9 cellular contexts compared by ENCODE assay signal in the genomic region with DNA sequence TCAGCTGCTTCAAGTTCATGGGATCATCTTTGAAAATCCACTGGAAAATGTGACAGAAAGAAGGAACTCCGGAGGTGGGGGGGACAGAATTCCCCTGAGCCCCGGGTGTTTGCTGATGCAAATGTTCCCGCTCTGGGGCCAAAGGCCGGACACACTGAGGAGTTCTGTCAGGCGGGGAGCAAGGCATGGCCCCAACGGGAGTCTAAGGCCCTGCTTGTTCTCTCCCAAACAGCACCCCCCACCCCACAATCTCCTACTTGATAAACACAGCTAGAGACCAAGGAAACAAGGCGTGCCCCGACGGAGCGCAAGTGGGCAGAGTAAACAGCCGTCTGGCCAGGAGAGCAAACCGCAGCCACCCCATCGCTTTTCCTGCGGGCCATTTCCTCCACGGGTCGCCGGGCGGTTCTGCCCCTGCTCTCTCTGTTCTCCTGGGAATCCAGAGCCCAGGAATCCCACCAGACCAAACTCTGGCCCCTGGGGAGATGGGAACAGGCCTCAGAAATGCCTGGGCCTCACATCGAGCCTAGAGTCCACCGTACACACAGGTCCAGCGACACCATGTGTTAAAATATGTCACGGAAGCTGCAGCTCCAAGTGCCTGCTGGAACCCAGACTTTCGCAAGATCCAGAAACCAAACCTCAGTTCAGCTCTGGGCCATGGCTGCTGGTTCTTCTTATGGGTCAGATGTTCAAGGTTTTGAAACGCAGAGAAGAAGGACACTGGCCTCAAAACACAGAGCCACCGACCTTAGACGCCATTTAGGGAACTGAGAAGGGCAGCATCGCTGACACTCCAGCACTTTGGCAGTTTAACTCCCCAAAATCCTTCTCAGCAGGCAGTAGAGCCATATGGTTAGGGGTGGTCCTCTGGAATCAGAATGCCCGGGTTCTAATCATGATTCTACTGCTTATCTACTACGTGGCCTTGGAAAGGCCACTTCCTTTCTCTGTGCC.
DNase-seq lines count a peak whose midpoint lies in the region; ATAC-seq and TF ChIP-seq lines count a peak whose summit lies in the region.
"Had no signal": no experiment of that assay in that cellular context is flagged by ENCODE, and none has a peak within 500 bp of the region (broad histone marks: within the 10 kb centered on the region; RNA-seq: fewer than 3 reads in every experiment).

No MANE protein-coding gene starts in this region.

- H3K27me3 ChIP-seq in aorta (ENCODE audit: control insufficient read depth in 1 of 2, insufficient read depth in 2 of 2, low read length in 1 of 2): no peaks in the 10 kb centered on the region

- H3K9me3 ChIP-seq in aorta (ENCODE audit: control insufficient read depth, low read length): no peaks in the 10 kb centered on the region

- H3K36me3 Mint-ChIP-seq in activated T-cell treated with anti-CD3 and anti-CD28 coated beads, Interleukin-2, amount 50 U/mL, for 24 hours (ENCODE audit: low read depth): peaks cover 67% of the 10 kb centered on the region
- peaks cover 26% of the 10 kb centered on the region for H3K36me3 Mint-ChIP-seq in activated T-cell treated with anti-CD3 and anti-CD28 coated beads, Interleukin-2, amount 50 U/mL, for 4 hours (ENCODE audit: insufficient read depth)
- H3K36me3 Mint-ChIP-seq in endothelial cell (ENCODE audit: low read depth, unreplicated experiment): peaks cover 72% of the 10 kb centered on the region

- peaks cover 5 to 6% of the 10 kb centered on the region in 2 donors for H3K4me1 ChIP-seq in aorta (ENCODE audit: control insufficient read depth in 1 of 2, insufficient read depth in 2 of 2, low read length in 2 of 2)

- no peak overlapping the region for H3K4me3 Mint-ChIP-seq in activated T-cell treated with anti-CD3 and anti-CD28 coated beads, Interleukin-2, amount 50 U/mL, for 24 hours
- no peak overlapping the region for H3K4me3 Mint-ChIP-seq in activated T-cell treated with anti-CD3 and anti-CD28 coated beads, Interleukin-2, amount 50 U/mL, for 4 hours
- no peak overlapping the region for H3K4me3 Mint-ChIP-seq in endothelial cell (ENCODE audit: unreplicated experiment)

- DNase-seq in activated T-cell treated with anti-CD3 and anti-CD28 coated beads, Interleukin-2, amount 50 U/mL, for 24 hours: no peak
- DNase-seq in activated T-cell treated with anti-CD3 and anti-CD28 coated beads, Interleukin-2, amount 50 U/mL, for 4 hours: no peak
- DNase-seq in midbrain (lab: John Stamatoyannopoulos, UW) (peak; percentile 57), aorta (peak; percentile 82 to 92), endothelial cell (ENCODE audit: low spot score) (no peak), middle frontal gyrus (ENCODE audit: extremely low spot score, low spot score) (no peak)
- DNase-seq: stimulated activated CD4-positive, alpha-beta T cell treated with anti-CD3 and anti-CD28 coated beads, Interleukin-4, amount 100 ng/mL, for 1 hour had no signal

- no peak for TF ChIP-seq CTCF in endothelial cell (IDR thresholded peaks at IDR 0.05; ENCODE audit: unreplicated experiment)

- H3K27ac Mint-ChIP-seq in activated T-cell treated with anti-CD3 and anti-CD28 coated beads, Interleukin-2, amount 50 U/mL, for 24 hours: peak overlapping the region; percentile 65
- H3K27ac Mint-ChIP-seq in endothelial cell (ENCODE audit: unreplicated experiment): no peak overlapping the region

- H3K4me1 Mint-ChIP-seq in activated T-cell treated with anti-CD3 and anti-CD28 coated beads, Interleukin-2, amount 50 U/mL, for 24 hours (ENCODE audit: low read depth): peaks cover 60% of the 10 kb centered on the region
- H3K4me1 Mint-ChIP-seq in activated T-cell treated with anti-CD3 and anti-CD28 coated beads, Interleukin-2, amount 50 U/mL, for 4 hours (ENCODE audit: low read depth): peaks cover 56% of the 10 kb centered on the region
- peaks cover 31% of the 10 kb centered on the region for H3K4me1 Mint-ChIP-seq in endothelial cell (ENCODE audit: unreplicated experiment)

- H3K27ac ChIP-seq in cingulate gyrus (ENCODE audit: low read depth, low read length) (peak overlapping the region; percentile 99), aorta (ENCODE audit: low read depth in 1 of 2, low read length in 2 of 2) (peak overlapping the region; percentile 89 to 96)

- ATAC-seq in activated T-cell treated with anti-CD3 and anti-CD28 coated beads, Interleukin-2, amount 50 U/mL, for 4 hours: no peak
- ATAC-seq in aorta (ENCODE audit: low FRiP score): peak; percentile 70
- no peak for ATAC-seq in GM21526 (IDR thresholded peaks at IDR 0.05; ENCODE audit: low FRiP score, unreplicated experiment)

- H3K9me3 Mint-ChIP-seq in activated T-cell treated with anti-CD3 and anti-CD28 coated beads, Interleukin-2, amount 50 U/mL, for 24 hours: no peaks in the 10 kb centered on the region
- no peaks in the 10 kb centered on the region for H3K9me3 Mint-ChIP-seq in activated T-cell treated with anti-CD3 and anti-CD28 coated beads, Interleukin-2, amount 50 U/mL, for 4 hours
- no peaks in the 10 kb centered on the region for H3K9me3 Mint-ChIP-seq in endothelial cell (ENCODE audit: unreplicated experiment)

- H3K27me3 Mint-ChIP-seq in activated T-cell treated with anti-CD3 and anti-CD28 coated beads, Interleukin-2, amount 50 U/mL, for 24 hours: no peaks in the 10 kb centered on the region
- H3K27me3 Mint-ChIP-seq in activated T-cell treated with anti-CD3 and anti-CD28 coated beads, Interleukin-2, amount 50 U/mL, for 4 hours (ENCODE audit: low read depth): no peaks in the 10 kb centered on the region
- H3K27me3 Mint-ChIP-seq in endothelial cell (ENCODE audit: unreplicated experiment): peaks cover 33% of the 10 kb centered on the region

- intact Hi-C loops in aorta (cut with DNase I): loop anchor here (1.0 to 10.0 kb wide), 5 partner anchors 63 to 181 kb away; a partner anchor contains a TSS

- no peaks in the 10 kb centered on the region for H3K36me3 ChIP-seq in aorta (ENCODE audit: control insufficient read depth in 1 of 2, insufficient read depth in 2 of 2, low read length in 1 of 2)

- H3K4me3 ChIP-seq in aorta (ENCODE audit: low read length in 2 of 2): no peak overlapping the region

- 15 to 16% methylated on average over 29 of the region's 29 CpGs for WGBS in aorta, 2 donors

Comparison
In these comparisons a context has a peak if more than half of its experiments do, and no peak if none do; other contexts are left out.
1. DNase-seq: peak in midbrain (single experiment) and aorta (2 of 2); none in activated T-cell treated with anti-CD3 and anti-CD28 coated beads, Interleukin-2, amount 50 U/mL, for 24 hours (single experiment), activated T-cell treated with anti-CD3 and anti-CD28 coated beads, Interleukin-2, amount 50 U/mL, for 4 hours (single experiment), endothelial cell (single experiment) and middle frontal gyrus (single experiment).